12 cellular contexts compared by ENCODE assay signal in genomic region chr16:27177031-27177774, GRCh38. TPM values are rescaled to one million over a fixed set of nuclear protein-coding genes. Genes with fewer than 3 reads are reported as not detected.
A peak's percentile ranks its signal among the peaks of the same experiment; 100 is the strongest.
DNase-seq lines count a peak whose midpoint lies in the region; ATAC-seq, FAIRE-seq and TF ChIP-seq lines count a peak whose summit lies in the region.
"Had no signal": no experiment of that assay in that cellular context is flagged by ENCODE, and none has a peak within 500 bp of the region (broad histone marks: within the 10 kb centered on the region; RNA-seq: fewer than 3 reads in every experiment).

No MANE protein-coding gene starts in this region.

- H3K36me3 Mint-ChIP-seq in activated T-cell treated with anti-CD3 and anti-CD28 coated beads, Interleukin-2, amount 50 U/mL, for 24 hours (ENCODE audit: low read depth), result no peaks in the 10 kb centered on the region

- H3K27me3 Mint-ChIP-seq in activated T-cell treated with anti-CD3 and anti-CD28 coated beads, Interleukin-2, amount 50 U/mL, for 24 hours, result no peaks in the 10 kb centered on the region

- no peak for ATAC-seq in GM18502 (IDR thresholded peaks at IDR 0.05; ENCODE audit: poor library complexity, unreplicated experiment)
- no peak for ATAC-seq in left colon

- DNase-seq in AG04449 (ENCODE audit: low read depth, low spot score), result peak; percentile 50
- DNase-seq in GM04504 (ENCODE audit: low read depth), result peak; percentile 51
- DNase-seq in activated T-cell treated with anti-CD3 and anti-CD28 coated beads, Interleukin-2, amount 50 U/mL, for 24 hours, result peak; percentile 52
- peak; percentile 46 for DNase-seq in fibroblast of the conjunctiva (ENCODE audit: low read depth)
- DNase-seq in DMS79 treated with DMSO at 0.1 percent for 48 hours (lab: John Stamatoyannopoulos, UW), result no peak
- DNase-seq in left colon, result no peak
- DNase-seq in GM12891 (ENCODE audit: insufficient read length, low spot score), result no peak
- DNase-seq: DMS79, head of caudate nucleus, Karpas-422, NCI-H748 treated with DMSO at 0.1 percent for 48 hours had no signal

- intact Hi-C loops in left colon (cut with DNase I, micrococcal nuclease), result no loop called here

- no peaks in the 10 kb centered on the region for H3K9me3 Mint-ChIP-seq in activated T-cell treated with anti-CD3 and anti-CD28 coated beads, Interleukin-2, amount 50 U/mL, for 24 hours

- no peak overlapping the region for H3K4me3 ChIP-seq in AG04449 (ENCODE audit: low read depth, low read length)

- CTCF ChIA-PET in AG04449 (lab: Yijun Ruan, JAX), result interaction anchor here (1.1 to 4.9 kb wide), 10 partner anchors 10 to 198 kb away, joined by 4 to 34 read pairs (median 9); partner anchors contain the start of gene KDM8

- no peak for TF ChIP-seq CTCF in AG04449 (IDR thresholded peaks at IDR 0.05; ENCODE audit: insufficient read depth, low read length, missing control alignments)

- H3K4me3 Mint-ChIP-seq in activated T-cell treated with anti-CD3 and anti-CD28 coated beads, Interleukin-2, amount 50 U/mL, for 24 hours, result no peak overlapping the region

- peak overlapping the region; percentile 89 for H3K27ac Mint-ChIP-seq in activated T-cell treated with anti-CD3 and anti-CD28 coated beads, Interleukin-2, amount 50 U/mL, for 24 hours

- no peak for TF ChIP-seq POLR2A in GM12891 (IDR thresholded peaks at IDR 0.05; ENCODE audit: low read depth, low read length)

- peaks cover 77% of the 10 kb centered on the region for H3K4me1 Mint-ChIP-seq in activated T-cell treated with anti-CD3 and anti-CD28 coated beads, Interleukin-2, amount 50 U/mL, for 24 hours (ENCODE audit: low read depth)

- FAIRE-seq in GM12891 (lab: Jason Lieb, UNC), result no peak

- POLR2A ChIA-PET in AG04449 (lab: Yijun Ruan, JAX), result no interaction called here

TF ChIP-seq in GM12891, 5 proteins besides CTCF, POLR2A, EP300 and RAD21:
- TF ChIP-seq SPI1 (IDR thresholded peaks at IDR 0.05; ENCODE audit: low read depth, low read length) (no peak), POLR2AphosphoS5 (IDR thresholded peaks at IDR 0.05; ENCODE audit: low read depth, low read length) (no peak), PAX5 (IDR thresholded peaks at IDR 0.05; ENCODE audit: insufficient read depth, low read length, severe bottlenecking) (no peak), TAF1 (IDR thresholded peaks at IDR 0.05; ENCODE audit: low read depth, low read length) (no peak), POU2F2 (IDR thresholded peaks at IDR 0.05; ENCODE audit: low read depth, low read length) (no peak)

RNA-seq across cellular contexts. Expression of gene KDM8, which starts 26.1 kb away (rescaled TPM):
- 1 to 10 TPM; 8.8 to 9.6 TPM for total RNA-seq in left colon
- 1.9 TPM for polyA plus RNA-seq in GM12891 (2012; ENCODE audit: low read depth, missing spikeins)

Comparison
In these comparisons a context has a peak if more than half of its experiments do, and no peak if none do; other contexts are left out.
1. DNase-seq: peak in AG04449 (single experiment), GM04504 (single experiment), activated T-cell treated with anti-CD3 and anti-CD28 coated beads, Interleukin-2, amount 50 U/mL, for 24 hours (single experiment) and fibroblast of the conjunctiva (single experiment); none in DMS79 treated with DMSO at 0.1 percent for 48 hours (single experiment), left colon (0 of 2) and GM12891 (single experiment).